In genomic region chr1:167599839-167600581, GRCh38 we compare ENCODE assay signal across 1 cellular context.
TF ChIP-seq lines count a peak whose summit lies in the region.

No MANE protein-coding gene starts in this region.

TF ChIP-seq in K562, 482 proteins besides CTCF, POLR2A, EP300 and RAD21 (continued from another document and continues in another):
- TF ChIP-seq HES1 (IDR thresholded peaks at IDR 0.05; ENCODE audit: low read depth) (no peak), CLOCK (CRISPR knock-in tag; IDR thresholded peaks at IDR 0.05; ENCODE audit: borderline replicate concordance) (no peak), NFIX (CRISPR knock-in tag; IDR thresholded peaks at IDR 0.05; ENCODE audit: low read depth) (no peak), PPARD (CRISPR knock-in tag; IDR thresholded peaks at IDR 0.05) (no peak), XRCC3 (IDR thresholded peaks at IDR 0.05) (no peak), MCM2 (IDR thresholded peaks at IDR 0.05; ENCODE audit: low read depth) (no peak), JUND (IDR thresholded peaks at IDR 0.05; ENCODE audit: borderline replicate concordance, low read depth, low read length) (peak; percentile 94), JUND (tag; IDR thresholded peaks at IDR 0.05; ENCODE audit: borderline replicate concordance, low read depth, low read length) (peak; percentile 98), ZNF143 (CRISPR knock-in tag; IDR thresholded peaks at IDR 0.05) (no peak), ZBTB17 (CRISPR knock-in tag; IDR thresholded peaks at IDR 0.05) (no peak), STAT5B (CRISPR knock-in tag; IDR thresholded peaks at IDR 0.05) (no peak), LCOR (CRISPR knock-in tag; IDR thresholded peaks at IDR 0.05) (no peak), SNRNP70 (optimal IDR thresholded peaks at IDR 0.05; ENCODE audit: low read depth, low read length) (no peak), HMGN3 (IDR thresholded peaks at IDR 0.05; ENCODE audit: borderline replicate concordance, extremely low read depth, insufficient read length, low read depth, low read length) (no peak), NELFE (IDR thresholded peaks at IDR 0.05; ENCODE audit: insufficient read depth, insufficient read length) (no peak), PURB (CRISPR knock-in tag; IDR thresholded peaks at IDR 0.05; ENCODE audit: low read depth) (no peak), CREB1 (IDR thresholded peaks at IDR 0.05) (no peak), CREB1 (CRISPR knock-in tag; IDR thresholded peaks at IDR 0.05) (no peak), DDX20 (tag; IDR thresholded peaks at IDR 0.05; ENCODE audit: low read depth) (no peak), ETS1 (conservative IDR thresholded peaks at IDR 0.05; ENCODE audit: control insufficient read depth, low read depth, low read length) (no peak), SNIP1 (IDR thresholded peaks at IDR 0.05; ENCODE audit: low read depth) (no peak), ZNF395 (CRISPR knock-in tag; IDR thresholded peaks at IDR 0.05) (no peak), CUX1 (CRISPR knock-in tag; IDR thresholded peaks at IDR 0.05) (no peak), MBD1 (CRISPR knock-in tag; IDR thresholded peaks at IDR 0.05) (no peak), REST (CRISPR knock-in tag; IDR thresholded peaks at IDR 0.05; ENCODE audit: low read depth) (no peak), HIVEP1 (CRISPR knock-in tag; IDR thresholded peaks at IDR 0.05) (no peak), HDGF (IDR thresholded peaks at IDR 0.05) (peak; percentile 16; the same call in 1 of the 2 replicates), RB1 (IDR thresholded peaks at IDR 0.05; ENCODE audit: low read depth) (no peak), ZBTB9 (CRISPR knock-in tag; IDR thresholded peaks at IDR 0.05) (no peak), RERE (CRISPR knock-in tag; IDR thresholded peaks at IDR 0.05; ENCODE audit: borderline replicate concordance) (no peak), ZNF324 (CRISPR knock-in tag; IDR thresholded peaks at IDR 0.05) (no peak), RBM39 (optimal IDR thresholded peaks at IDR 0.05; ENCODE audit: low read depth, low read length) (no peak), ZNF75A (CRISPR knock-in tag; IDR thresholded peaks at IDR 0.05) (no peak), CREM (IDR thresholded peaks at IDR 0.05; ENCODE audit: low read depth) (no peak), SMAD4 (CRISPR knock-in tag; conservative IDR thresholded peaks at IDR 0.05) (no peak), U2AF2 (optimal IDR thresholded peaks at IDR 0.05; ENCODE audit: low read depth, low read length) (no peak), ZNF699 (CRISPR knock-in tag; IDR thresholded peaks at IDR 0.05; ENCODE audit: insufficient replicate concordance) (no peak)
